In genomic region chr13:77378662-77379061, GRCh38 we compare ENCODE assay signal across 33 cellular contexts.
"Had no signal": no experiment of that assay in that cellular context is flagged by ENCODE, and none has a peak within 500 bp of the region (broad histone marks: within the 10 kb centered on the region; RNA-seq: fewer than 3 reads in every experiment).

No MANE protein-coding gene starts in this region.

- H3K27me3 ChIP-seq: ascending aorta, body of pancreas, breast epithelium, MG63, SJCRH30 had no signal

- DNase-seq: activated CD4-positive, alpha-beta T cell treated with anti-CD3 and anti-CD28 coated beads for 1 hour; activated CD4-positive, alpha-beta T cell treated with anti-CD3 and anti-CD28 coated beads for 48 hours; activated CD4-positive, alpha-beta T cell treated with anti-CD3 and anti-CD28 coated beads, Interleukin-2, amount 50 U/mL, for 4 hours; activated CD4-positive, CD25-positive, alpha-beta regulatory T cell; activated CD8-positive, alpha-beta T cell treated with anti-CD3 and anti-CD28 coated beads for 36 hours; activated effector memory CD4-positive, alpha-beta T cell treated with anti-CD3 and anti-CD28 coated beads, Interleukin-2, amount 50 U/mL, for 16 hours; activated naive CD4-positive, alpha-beta T cell; activated naive CD4-positive, alpha-beta T cell treated with anti-CD3 and anti-CD28 coated beads, Interleukin-2, amount 50 U/mL, for 16 hours; activated naive CD8-positive, alpha-beta T cell treated with anti-CD3 and anti-CD28 coated beads for 36 hours; activated T-cell treated with anti-CD3 and anti-CD28 coated beads, Interleukin-2, amount 50 U/mL, for 1 hour; activated T-cell treated with anti-CD3 and anti-CD28 coated beads, Interleukin-2, amount 50 U/mL, for 72 hours; amniotic stem cell; body of pancreas; caudate nucleus; cerebellar nuclear complex; Kasumi-1; KG1; MG63; NCI-H1048; NCI-H1436 treated with DMSO at 0.1 percent for 48 hours; NCI-H1694 treated with DMSO at 0.1 percent for 48 hours; NCI-H2029; NCI-H345; NCI-H524 treated with DMSO at 0.1 percent for 48 hours; SHP77; SJCRH30; T1000; WERI-Rb-1 had no signal

- H3K36me3 Mint-ChIP-seq: activated naive CD8-positive, alpha-beta T cell treated with anti-CD3 and anti-CD28 coated beads for 36 hours had no signal

- H3K27ac Mint-ChIP-seq: activated CD8-positive, alpha-beta T cell treated with anti-CD3 and anti-CD28 coated beads for 36 hours; activated naive CD8-positive, alpha-beta T cell treated with anti-CD3 and anti-CD28 coated beads for 36 hours; activated T-cell treated with anti-CD3 and anti-CD28 coated beads, Interleukin-2, amount 50 U/mL, for 72 hours; activated T-helper 17 cell treated with anti-CD3 and anti-CD28 coated beads, Interleukin-2, amount 50 U/mL, for 72 hours had no signal

- H3K27me3 Mint-ChIP-seq: activated T-helper 17 cell treated with anti-CD3 and anti-CD28 coated beads, Interleukin-2, amount 50 U/mL, for 72 hours had no signal

- H3K36me3 ChIP-seq: ascending aorta, breast epithelium, MG63, SJCRH30, WERI-Rb-1 had no signal

- H3K4me1 Mint-ChIP-seq: activated naive CD8-positive, alpha-beta T cell treated with anti-CD3 and anti-CD28 coated beads for 36 hours had no signal

- H3K4me1 ChIP-seq: ascending aorta, body of pancreas, breast epithelium, SJCRH30 had no signal

- H3K9me3 ChIP-seq: ascending aorta, body of pancreas, breast epithelium, MG63, SJCRH30 had no signal

- H3K9me3 Mint-ChIP-seq: activated CD8-positive, alpha-beta T cell treated with anti-CD3 and anti-CD28 coated beads for 36 hours; activated naive CD8-positive, alpha-beta T cell treated with anti-CD3 and anti-CD28 coated beads for 36 hours; activated T-cell treated with anti-CD3 and anti-CD28 coated beads, Interleukin-2, amount 50 U/mL, for 72 hours; activated T-helper 17 cell treated with anti-CD3 and anti-CD28 coated beads, Interleukin-2, amount 50 U/mL, for 72 hours had no signal

- H3K4me3 ChIP-seq: ascending aorta, body of pancreas, breast epithelium, MG63, SJCRH30, SK-N-MC had no signal

- H3K4me3 Mint-ChIP-seq: activated CD8-positive, alpha-beta T cell treated with anti-CD3 and anti-CD28 coated beads for 36 hours; activated naive CD8-positive, alpha-beta T cell treated with anti-CD3 and anti-CD28 coated beads for 36 hours; activated T-cell treated with anti-CD3 and anti-CD28 coated beads, Interleukin-2, amount 50 U/mL, for 72 hours; activated T-helper 17 cell treated with anti-CD3 and anti-CD28 coated beads, Interleukin-2, amount 50 U/mL, for 72 hours had no signal

- H3K27ac ChIP-seq: ascending aorta, body of pancreas, breast epithelium, SJCRH30, SK-N-MC, WERI-Rb-1 had no signal

- ATAC-seq: activated CD8-positive, alpha-beta T cell treated with anti-CD3 and anti-CD28 coated beads for 36 hours; activated T-cell treated with anti-CD3 and anti-CD28 coated beads, Interleukin-2, amount 50 U/mL, for 72 hours; activated T-helper 17 cell treated with anti-CD3 and anti-CD28 coated beads, Interleukin-2, amount 50 U/mL, for 72 hours; body of pancreas; Panc1 had no signal
